Comparison of ENCODE assay signal across 18 cellular contexts in the genomic region with DNA sequence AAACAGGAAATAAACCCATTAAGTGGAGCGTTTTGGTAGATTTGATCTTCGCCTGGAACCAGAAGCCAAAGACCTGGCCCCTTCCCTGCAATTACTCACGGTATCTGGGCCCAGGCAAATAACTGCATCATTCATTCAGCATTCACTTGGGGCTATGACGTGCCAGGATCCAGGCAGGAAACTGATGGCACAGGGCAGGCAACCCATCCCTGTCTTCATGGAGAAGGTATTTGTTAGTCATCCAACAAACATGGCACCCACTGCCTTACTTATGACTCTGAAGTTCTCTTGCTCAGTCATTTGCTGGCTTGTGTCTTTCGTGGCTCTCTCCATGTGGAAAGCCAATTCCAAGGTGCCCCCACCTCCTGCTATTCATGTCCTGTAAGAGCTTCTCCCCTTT.
"Had no signal": no experiment of that assay in that cellular context is flagged by ENCODE, and none has a peak within 500 bp of the region (broad histone marks: within the 10 kb centered on the region; RNA-seq: fewer than 3 reads in every experiment).

No MANE protein-coding gene starts in this region.

- H3K27ac ChIP-seq: body of pancreas, dorsolateral prefrontal cortex, foreskin keratinocyte, sigmoid colon, testis, upper lobe of right lung had no signal

- H2AFZ ChIP-seq: hepatocyte had no signal

- H3K4me2 ChIP-seq: hepatocyte had no signal

- H3K9me3 ChIP-seq: body of pancreas, testis, upper lobe of right lung had no signal

- H3K27ac Mint-ChIP-seq: activated CD4-positive, alpha-beta memory T cell treated with anti-CD3 and anti-CD28 coated beads for 36 hours; activated CD4-positive, alpha-beta T cell treated with anti-CD3 and anti-CD28 coated beads for 36 hours; activated naive CD8-positive, alpha-beta T cell treated with anti-CD3 and anti-CD28 coated beads, Interleukin-2, amount 10 ng/mL, durations not matched to agents 7 days and 5 days; activated T-helper 17 cell treated with anti-CD3 and anti-CD28 coated beads, Interleukin-2, amount 50 U/mL, for 72 hours; nephron; stimulated activated effector memory CD8-positive, alpha-beta T cell treated with anti-CD3 and anti-CD28 coated beads, Interleukin-12 subunit alpha, Interleukin-12 subunit beta, amount 100 ng/mL, for 72 hours had no signal

- H3K27me3 ChIP-seq: body of pancreas, testis had no signal

- H3K79me2 ChIP-seq: hepatocyte had no signal

- H3K4me3 ChIP-seq: body of pancreas, dorsolateral prefrontal cortex, hepatocyte, sigmoid colon, testis, upper lobe of right lung had no signal

- H3K4me3 Mint-ChIP-seq: activated CD4-positive, alpha-beta memory T cell treated with anti-CD3 and anti-CD28 coated beads for 36 hours; activated CD4-positive, alpha-beta T cell treated with anti-CD3 and anti-CD28 coated beads for 36 hours; activated naive CD8-positive, alpha-beta T cell treated with anti-CD3 and anti-CD28 coated beads, Interleukin-2, amount 10 ng/mL, durations not matched to agents 7 days and 5 days; activated T-helper 17 cell treated with anti-CD3 and anti-CD28 coated beads, Interleukin-2, amount 50 U/mL, for 72 hours; nephron; stimulated activated effector memory CD8-positive, alpha-beta T cell treated with anti-CD3 and anti-CD28 coated beads, Interleukin-12 subunit alpha, Interleukin-12 subunit beta, amount 100 ng/mL, for 72 hours had no signal

- ATAC-seq: activated CD4-positive, alpha-beta T cell treated with anti-CD3 and anti-CD28 coated beads for 36 hours; activated T-helper 17 cell treated with anti-CD3 and anti-CD28 coated beads, Interleukin-2, amount 50 U/mL, for 72 hours; body of pancreas; foreskin keratinocyte; left cardiac atrium; stimulated activated effector memory CD8-positive, alpha-beta T cell treated with anti-CD3 and anti-CD28 coated beads, Interleukin-12 subunit alpha, Interleukin-12 subunit beta, amount 100 ng/mL, for 72 hours; upper lobe of right lung had no signal

- H3K9me3 Mint-ChIP-seq: activated CD4-positive, alpha-beta memory T cell treated with anti-CD3 and anti-CD28 coated beads for 36 hours; activated naive CD8-positive, alpha-beta T cell treated with anti-CD3 and anti-CD28 coated beads, Interleukin-2, amount 10 ng/mL, durations not matched to agents 7 days and 5 days; activated T-helper 17 cell treated with anti-CD3 and anti-CD28 coated beads, Interleukin-2, amount 50 U/mL, for 72 hours had no signal

- H3K36me3 Mint-ChIP-seq: activated CD4-positive, alpha-beta memory T cell treated with anti-CD3 and anti-CD28 coated beads for 36 hours; activated naive CD8-positive, alpha-beta T cell treated with anti-CD3 and anti-CD28 coated beads, Interleukin-2, amount 10 ng/mL, durations not matched to agents 7 days and 5 days; stimulated activated effector memory CD8-positive, alpha-beta T cell treated with anti-CD3 and anti-CD28 coated beads, Interleukin-12 subunit alpha, Interleukin-12 subunit beta, amount 100 ng/mL, for 72 hours had no signal

- H3K36me3 ChIP-seq: sigmoid colon, upper lobe of right lung had no signal

- H3K4me1 Mint-ChIP-seq: activated CD4-positive, alpha-beta T cell treated with anti-CD3 and anti-CD28 coated beads for 36 hours; activated T-helper 17 cell treated with anti-CD3 and anti-CD28 coated beads, Interleukin-2, amount 50 U/mL, for 72 hours; stimulated activated effector memory CD8-positive, alpha-beta T cell treated with anti-CD3 and anti-CD28 coated beads, Interleukin-12 subunit alpha, Interleukin-12 subunit beta, amount 100 ng/mL, for 72 hours had no signal

- H3K4me1 ChIP-seq: body of pancreas, testis, upper lobe of right lung had no signal

- DNase-seq: activated CD4-positive, alpha-beta memory T cell treated with anti-CD3 and anti-CD28 coated beads for 36 hours; activated CD4-positive, alpha-beta T cell treated with anti-CD3 and anti-CD28 coated beads for 36 hours; activated naive CD4-positive, alpha-beta T cell treated with Interleukin-2 at 50 U/mL for 16 hours; activated naive CD8-positive, alpha-beta T cell treated with anti-CD3 and anti-CD28 coated beads, Interleukin-2, amount 10 ng/mL, durations not matched to agents 7 days and 5 days; activated T-cell treated with anti-CD3 and anti-CD28 coated beads, Interleukin-2, amount 50 U/mL, for 1 hour; body of pancreas; central memory CD4-positive, alpha-beta T cell; dorsolateral prefrontal cortex; left cardiac atrium; sigmoid colon; stimulated activated CD4-positive, alpha-beta T cell treated with anti-CD3 and anti-CD28 coated beads, Interleukin-4, amount 100 ng/mL, for 24 hours; testis; upper lobe of right lung had no signal
